Comparison of ENCODE assay signal across 8 cellular contexts in genomic region chr12:96061864-96062453, GRCh38. TPM values are rescaled to one million over a fixed set of nuclear protein-coding genes. Genes with fewer than 3 reads are reported as not detected.
DNase-seq lines count a peak whose midpoint lies in the region; ATAC-seq, FAIRE-seq and TF ChIP-seq lines count a peak whose summit lies in the region.

No MANE protein-coding gene starts in this region.

- no peaks in the 10 kb centered on the region for H3K27me3 ChIP-seq in ovary

- no peak for TF ChIP-seq EP300 in ovary (IDR thresholded peaks at IDR 0.05)

- TF ChIP-seq POLR2A in ovary (IDR thresholded peaks at IDR 0.05): no peak

- H3K27me3 Mint-ChIP-seq in activated T-helper 17 cell treated with anti-CD3 and anti-CD28 coated beads, Interleukin-2, amount 50 U/mL, for 72 hours: no peaks in the 10 kb centered on the region
- no peaks in the 10 kb centered on the region for H3K27me3 Mint-ChIP-seq in type B pancreatic cell

- H3K27ac Mint-ChIP-seq in activated T-helper 17 cell treated with anti-CD3 and anti-CD28 coated beads, Interleukin-2, amount 50 U/mL, for 72 hours: no peak overlapping the region
- H3K27ac Mint-ChIP-seq in type B pancreatic cell: no peak overlapping the region

- no peaks in the 10 kb centered on the region for H3K4me1 ChIP-seq in ovary (ENCODE audit: insufficient read depth)

- TF ChIP-seq CTCF in ovary (IDR thresholded peaks at IDR 0.05) (peak; percentile 34 to 70 (median 60)), type B pancreatic cell (conservative IDR thresholded peaks at IDR 0.05) (peak; percentile 89)

- peaks cover 3% of the 10 kb centered on the region for H3K9me3 Mint-ChIP-seq in activated T-helper 17 cell treated with anti-CD3 and anti-CD28 coated beads, Interleukin-2, amount 50 U/mL, for 72 hours
- no peaks in the 10 kb centered on the region for H3K9me3 Mint-ChIP-seq in type B pancreatic cell

- no peak overlapping the region for H3K27ac ChIP-seq in ovary

- no peak for FAIRE-seq in frontal cortex (lab: Jason Lieb, UNC)

- in situ Hi-C loops in KBM-7 (cut with MboI; ENCODE audit: low pct_unique_long_range_greater_than_20kb, low sequenced_read_pairs): loop anchor here (25.0 kb wide), 2 partner anchors 150 to 325 kb away; no protein-coding TSS in a partner anchor

- WGBS in ovary, 3 donors: 31 to 41% (median 31%) methylated on average over 4 of the region's 4 CpGs

- H3K4me1 Mint-ChIP-seq in activated T-helper 17 cell treated with anti-CD3 and anti-CD28 coated beads, Interleukin-2, amount 50 U/mL, for 72 hours: peaks cover 22% of the 10 kb centered on the region
- H3K4me1 Mint-ChIP-seq in type B pancreatic cell (ENCODE audit: unreplicated experiment): no peaks in the 10 kb centered on the region

- no peak overlapping the region for H3K4me3 ChIP-seq in ovary

- no peaks in the 10 kb centered on the region for H3K36me3 Mint-ChIP-seq in activated T-helper 17 cell treated with anti-CD3 and anti-CD28 coated beads, Interleukin-2, amount 50 U/mL, for 72 hours (ENCODE audit: low read depth)
- H3K36me3 Mint-ChIP-seq in type B pancreatic cell: no peaks in the 10 kb centered on the region

- DNase-seq in DMS 273 (lab: John Stamatoyannopoulos, UW; ENCODE audit: unreplicated experiment): peak; percentile 88
- peak; percentile 91 for DNase-seq in KBM-7
- peak; percentile 74 for DNase-seq in RPMI8226
- DNase-seq in frontal cortex (ENCODE audit: low spot score in 2 of 2): peak; percentile 18 to 66
- peak; percentile 41 to 74 (median 67) for DNase-seq in ovary
- DNase-seq in type B pancreatic cell (ENCODE audit: extremely low spot score, unreplicated experiment): no peak

- H3K4me3 Mint-ChIP-seq in activated T-helper 17 cell treated with anti-CD3 and anti-CD28 coated beads, Interleukin-2, amount 50 U/mL, for 72 hours: no peak overlapping the region
- no peak overlapping the region for H3K4me3 Mint-ChIP-seq in type B pancreatic cell

- no peaks in the 10 kb centered on the region for H3K9me3 ChIP-seq in ovary

- H3K36me3 ChIP-seq in ovary: no peaks in the 10 kb centered on the region

- intact Hi-C loops in ovary (cut with DNase I): loop anchor here (5.0 kb wide), 3 partner anchors 150 to 455 kb away; no protein-coding TSS in a partner anchor

- peak; percentile 83 for ATAC-seq in GM21515 (IDR thresholded peaks at IDR 0.05; ENCODE audit: unreplicated experiment)
- ATAC-seq in activated T-helper 17 cell treated with anti-CD3 and anti-CD28 coated beads, Interleukin-2, amount 50 U/mL, for 72 hours (replicated peaks): peak; percentile 93

RNA-seq across cellular contexts. Expression of gene LTA4H, which starts 26.6 kb away (rescaled TPM):
- total RNA-seq in activated T-helper 17 cell treated with anti-CD3 and anti-CD28 coated beads, Interleukin-2, amount 50 U/mL, for 72 hours: 100 to 1,000 TPM in 1 of 2 donors, 10 to 100 TPM in 1; 95.4 to 127 TPM
- total RNA-seq in frontal cortex: 37.5 TPM
- total RNA-seq in ovary: 100 to 1,000 TPM in 4 of 7 donors, 10 to 100 TPM in 3; 82.8 to 143 (median 106) TPM
- 100 to 1,000 TPM in 1 of 2 donors, 10 to 100 TPM in 1; 91.2 to 282 TPM for polyA plus RNA-seq in ovary
- 68.1 and 117 TPM in 2 replicates for total RNA-seq in type B pancreatic cell (ENCODE audit: low replicate concordance)
